In the genomic region with DNA sequence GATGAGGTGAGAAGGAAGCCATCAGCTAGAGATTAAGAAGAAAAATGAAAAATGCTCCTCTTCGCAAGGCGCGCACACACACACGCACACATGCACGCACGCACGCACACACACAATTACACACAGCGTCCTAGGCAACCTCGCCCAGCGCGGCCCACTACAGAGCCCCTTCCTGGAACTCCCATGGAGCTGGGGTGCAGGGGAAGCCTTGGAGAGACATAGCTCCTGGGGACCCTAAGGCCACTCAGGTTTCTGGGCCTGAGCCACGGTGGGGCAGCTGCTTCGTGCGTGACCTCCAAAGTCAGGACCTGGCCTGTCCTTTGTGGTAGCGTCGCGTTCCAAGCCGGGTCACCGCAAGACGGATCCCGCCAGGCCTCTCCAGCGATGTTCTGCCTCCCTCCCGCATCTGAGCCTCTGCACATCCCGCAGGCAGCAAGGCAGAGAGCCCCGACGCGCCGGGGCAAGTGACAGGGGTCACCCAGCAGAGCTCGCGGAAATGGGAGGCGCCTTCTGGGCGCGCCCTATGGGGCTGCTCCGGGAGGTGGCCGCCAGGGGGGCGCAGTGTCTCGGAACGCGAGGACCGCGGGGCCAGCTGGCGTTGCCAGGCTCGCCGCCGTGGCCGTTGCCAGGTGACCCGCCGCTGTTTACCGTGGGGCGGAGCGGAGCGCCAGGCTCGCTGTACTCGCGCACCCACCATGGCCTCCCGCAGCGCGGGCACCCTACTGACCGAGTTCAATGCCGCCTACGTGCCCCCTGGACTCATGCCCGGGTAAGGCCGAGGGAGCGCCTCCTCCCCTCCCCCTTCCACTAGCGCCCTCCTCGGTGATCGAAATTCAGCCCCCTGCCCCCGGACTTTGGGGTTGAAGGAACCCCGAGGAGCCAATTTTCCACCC, we compare ENCODE assay signal across 8 cellular contexts.
DNase-seq lines count a peak whose midpoint lies in the region; ATAC-seq and TF ChIP-seq lines count a peak whose summit lies in the region.

No MANE protein-coding gene starts in this region.

- no peaks in the 10 kb centered on the region for H3K36me3 ChIP-seq in naive thymus-derived CD4-positive, alpha-beta T cell (ENCODE audit: control insufficient read depth in 2 of 3, insufficient read depth in 3 of 3, low read length in 3 of 3)

- peak; percentile 67 for ATAC-seq in naive thymus-derived CD4-positive, alpha-beta T cell
- no peak for ATAC-seq in HG03045 (IDR thresholded peaks at IDR 0.05; ENCODE audit: unreplicated experiment)

- peaks cover 0 to 9% of the 10 kb centered on the region in 2 donors for H3K27me3 ChIP-seq in naive thymus-derived CD4-positive, alpha-beta T cell (ENCODE audit: control insufficient read depth in 2 of 2, insufficient read depth in 2 of 2, low read length in 2 of 2)

- H3K4me3 ChIP-seq in epithelial cell of proximal tubule (ENCODE audit: low read depth, low read length), result peak overlapping the region; percentile 54
- no peak overlapping the region for H3K4me3 ChIP-seq in naive thymus-derived CD4-positive, alpha-beta T cell (ENCODE audit: low read length)

- H3K4me1 ChIP-seq in naive thymus-derived CD4-positive, alpha-beta T cell (ENCODE audit: control insufficient read depth in 2 of 2, insufficient read depth in 2 of 2, low read length in 2 of 2), result no peaks in the 10 kb centered on the region

- no peak overlapping the region for H3K27ac Mint-ChIP-seq in naive thymus-derived CD4-positive, alpha-beta T cell

- peaks cover 52 to 78% (median 65%) of the 10 kb centered on the region in 5 donors for H3K27me3 Mint-ChIP-seq in naive thymus-derived CD4-positive, alpha-beta T cell

- no peak overlapping the region for H3K27ac ChIP-seq in naive thymus-derived CD4-positive, alpha-beta T cell (ENCODE audit: low read depth, low read length)

- CTCF ChIA-PET in naive thymus-derived CD4-positive, alpha-beta T cell (lab: Charles Lee), result no interaction called here

- H3K9me3 Mint-ChIP-seq in naive thymus-derived CD4-positive, alpha-beta T cell, result no peaks in the 10 kb centered on the region

- H3K4me3 Mint-ChIP-seq in naive thymus-derived CD4-positive, alpha-beta T cell, result peak overlapping the region; percentile 10 to 70 (median 52)

- H3K36me3 Mint-ChIP-seq in naive thymus-derived CD4-positive, alpha-beta T cell, result no peaks in the 10 kb centered on the region

- DNase-seq in CMK (ENCODE audit: low read depth), result peak; percentile 34
- peak; percentile 58 for DNase-seq in UCSD-AML1 (lab: John Stamatoyannopoulos, UW; ENCODE audit: unreplicated experiment)
- no peak for DNase-seq in epithelial cell of proximal tubule (ENCODE audit: low read depth)
- DNase-seq in naive thymus-derived CD4-positive, alpha-beta T cell, result peak in 5 of 9 donors; percentile 9 to 42 (median 11)
- no peak for DNase-seq in NCI-H1694 treated with DMSO at 0.1 percent for 48 hours (lab: John Stamatoyannopoulos, UW)
- DNase-seq in GM20000 (ENCODE audit: low spot score), result no peak

- intact Hi-C loops in naive thymus-derived CD4-positive, alpha-beta T cell (cut with micrococcal nuclease), result no loop called here

- H3K9me3 ChIP-seq in naive thymus-derived CD4-positive, alpha-beta T cell (ENCODE audit: control insufficient read depth in 2 of 3, low read length in 3 of 3), result no peaks in the 10 kb centered on the region

- H3K4me1 Mint-ChIP-seq in naive thymus-derived CD4-positive, alpha-beta T cell, result peaks cover 0 to 15% (median 7%) of the 10 kb centered on the region in 7 donors

- TF ChIP-seq CTCF in LNCAP (IDR thresholded peaks at IDR 0.05), result peak; percentile 23; the same call in 1 of the 2 replicates
- TF ChIP-seq CTCF in epithelial cell of proximal tubule (conservative IDR thresholded peaks at IDR 0.05; ENCODE audit: low read depth, low read length), result peak; percentile 34
- no peak for TF ChIP-seq CTCF in GM20000 (IDR thresholded peaks at IDR 0.05; ENCODE audit: extremely low read depth, missing control alignments)

- POLR2A ChIA-PET in naive thymus-derived CD4-positive, alpha-beta T cell (lab: Charles Lee), result no interaction called here

Comparison
In these comparisons a context has a peak if more than half of its experiments do, and no peak if none do; other contexts are left out.
1. DNase-seq: peak in CMK (single experiment), UCSD-AML1 (single experiment) and naive thymus-derived CD4-positive, alpha-beta T cell (5 of 9); none in epithelial cell of proximal tubule (single experiment), NCI-H1694 treated with DMSO at 0.1 percent for 48 hours (single experiment) and GM20000 (single experiment).